ENCODE assay signal across 16 cellular contexts in the genomic region with DNA sequence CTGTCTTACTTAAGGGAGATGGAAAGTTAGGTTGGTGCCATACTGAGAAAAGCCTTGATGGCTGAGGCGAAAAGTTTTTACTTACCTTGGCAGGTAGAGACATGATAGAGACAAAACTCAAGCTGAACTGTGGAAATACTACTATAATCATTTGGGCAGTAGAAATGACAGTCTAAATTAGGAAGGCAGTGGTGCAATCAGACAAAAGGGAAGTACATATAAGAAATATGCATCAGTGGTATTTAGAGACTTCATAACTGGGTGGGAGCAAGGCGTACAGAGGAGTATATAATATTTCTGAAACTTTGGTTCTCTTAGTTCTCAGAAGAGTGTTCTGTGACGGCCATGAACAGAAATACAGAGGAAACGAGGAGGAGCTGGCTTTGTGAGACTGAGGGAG. TPM values are rescaled to one million over a fixed set of nuclear protein-coding genes. Genes with fewer than 3 reads are reported as not detected.
DNase-seq lines count a peak whose midpoint lies in the region; ATAC-seq and TF ChIP-seq lines count a peak whose summit lies in the region.
"Had no signal": no experiment of that assay in that cellular context is flagged by ENCODE, and none has a peak within 500 bp of the region (broad histone marks: within the 10 kb centered on the region; RNA-seq: fewer than 3 reads in every experiment).

No MANE protein-coding gene starts in this region.

- peaks cover 39% of the 10 kb centered on the region for H3K4me1 Mint-ChIP-seq in activated CD8-positive, alpha-beta T cell treated with anti-CD3 and anti-CD28 coated beads, Interleukin-2, amount 10 ng/mL, durations not matched to agents 7 days and 5 days (ENCODE audit: low read depth)
- H3K4me1 Mint-ChIP-seq in neural crest cell, result peaks cover 24% of the 10 kb centered on the region

- POLR2A ChIA-PET in activated CD8-positive, alpha-beta T cell treated with anti-CD3 and anti-CD28 coated beads, Interleukin-2, amount 10 ng/mL, durations not matched to agents 7 days and 5 days (lab: Charles Lee), result interaction anchor here (4.4 kb wide), 1 partner anchor 70 kb away, joined by 61 read pairs; the partner anchor contains the start of gene TOR1AIP1

- peaks cover 9% of the 10 kb centered on the region; the same call in 1 of the 2 replicates for H3K36me3 ChIP-seq in DOHH2 (ENCODE audit: control insufficient read depth, low read length)

- H3K4me3 ChIP-seq in DOHH2 (ENCODE audit: low read length), result peak overlapping the region; percentile 57
- H3K4me3 ChIP-seq: hepatocyte had no signal

- H3K9me3 ChIP-seq in DOHH2 (ENCODE audit: control insufficient read depth, insufficient read depth, low read length), result no peaks in the 10 kb centered on the region

- CTCF ChIA-PET in activated CD8-positive, alpha-beta T cell treated with anti-CD3 and anti-CD28 coated beads, Interleukin-2, amount 10 ng/mL, durations not matched to agents 7 days and 5 days (lab: Charles Lee), result interaction anchor here (1.2 to 2.6 kb wide), 3 partner anchors 83 to 138 kb away, joined by 3 to 10 read pairs (median 5); no protein-coding TSS in a partner anchor

- no peaks in the 10 kb centered on the region for H3K36me3 Mint-ChIP-seq in activated CD8-positive, alpha-beta T cell treated with anti-CD3 and anti-CD28 coated beads, Interleukin-2, amount 10 ng/mL, durations not matched to agents 7 days and 5 days (ENCODE audit: low read depth)
- H3K36me3 Mint-ChIP-seq in neural crest cell (ENCODE audit: low read depth), result no peaks in the 10 kb centered on the region

- H3K4me3 Mint-ChIP-seq in activated CD8-positive, alpha-beta T cell treated with anti-CD3 and anti-CD28 coated beads, Interleukin-2, amount 10 ng/mL, durations not matched to agents 7 days and 5 days, result no peak overlapping the region
- H3K4me3 Mint-ChIP-seq in neural crest cell, result peak overlapping the region; percentile 47

- ATAC-seq in activated CD8-positive, alpha-beta T cell treated with anti-CD3 and anti-CD28 coated beads, Interleukin-2, amount 10 ng/mL, durations not matched to agents 7 days and 5 days, result no peak
- ATAC-seq in HG02840 (IDR thresholded peaks at IDR 0.05; ENCODE audit: low FRiP score, unreplicated experiment), result no peak
- ATAC-seq in HG03432 (IDR thresholded peaks at IDR 0.05; ENCODE audit: unreplicated experiment), result no peak
- ATAC-seq: left ventricle myocardium superior had no signal

- H3F3A ChIP-seq in DOHH2 (ENCODE audit: control insufficient read depth, insufficient read depth), result peaks cover 8% of the 10 kb centered on the region

- H3K4me1 ChIP-seq in DOHH2 (ENCODE audit: control insufficient read depth, low read length), result peaks cover 53% of the 10 kb centered on the region

- H3K27me3 Mint-ChIP-seq in activated CD8-positive, alpha-beta T cell treated with anti-CD3 and anti-CD28 coated beads, Interleukin-2, amount 10 ng/mL, durations not matched to agents 7 days and 5 days (ENCODE audit: low read depth), result no peaks in the 10 kb centered on the region
- H3K27me3 Mint-ChIP-seq in neural crest cell (ENCODE audit: low read depth), result no peaks in the 10 kb centered on the region

- H4K20me1 ChIP-seq in DOHH2 (ENCODE audit: control insufficient read depth, insufficient read depth, low read depth, low read length), result peaks cover 11% of the 10 kb centered on the region; the same call in 1 of the 2 replicates

- peak overlapping the region; percentile 98 for H3K27ac Mint-ChIP-seq in activated CD8-positive, alpha-beta T cell treated with anti-CD3 and anti-CD28 coated beads, Interleukin-2, amount 10 ng/mL, durations not matched to agents 7 days and 5 days
- no peak overlapping the region for H3K27ac Mint-ChIP-seq in neural crest cell (ENCODE audit: unreplicated experiment)

- TF ChIP-seq CTCF in DOHH2 (IDR thresholded peaks at IDR 0.05; ENCODE audit: low read depth, low read length, poor library complexity, severe bottlenecking) (no peak), neural crest cell (conservative IDR thresholded peaks at IDR 0.05) (no peak)

- peaks cover 30% of the 10 kb centered on the region for H3K79me2 ChIP-seq in DOHH2 (ENCODE audit: control insufficient read depth, low read length)

- no peaks in the 10 kb centered on the region for H3K9me3 Mint-ChIP-seq in activated CD8-positive, alpha-beta T cell treated with anti-CD3 and anti-CD28 coated beads, Interleukin-2, amount 10 ng/mL, durations not matched to agents 7 days and 5 days (ENCODE audit: insufficient read depth)
- no peaks in the 10 kb centered on the region for H3K9me3 Mint-ChIP-seq in neural crest cell

- H3K27me3 ChIP-seq in DOHH2 (ENCODE audit: control insufficient read depth, low read length), result no peaks in the 10 kb centered on the region
- H3K27me3 ChIP-seq: hepatocyte had no signal

- peak; percentile 81 for DNase-seq in MV-4-11 (lab: John Stamatoyannopoulos, UW)
- DNase-seq in activated CD8-positive, alpha-beta T cell treated with anti-CD3 and anti-CD28 coated beads, Interleukin-2, amount 10 ng/mL, durations not matched to agents 7 days and 5 days, result no peak
- DNase-seq in neural crest cell (ENCODE audit: low read depth, low spot score), result no peak
- DNase-seq in central memory CD4-positive, alpha-beta T cell, result no peak
- DNase-seq: activated naive CD4-positive, alpha-beta T cell treated with anti-CD3 and anti-CD28 coated beads, Interleukin-2, amount 50 U/mL, for 16 hours; Calu3; left ventricle myocardium superior; NCI-H1694 treated with DMSO at 0.1 percent for 48 hours; NCI-H526; nucleus accumbens; Right ventricle myocardium superior; substantia nigra had no signal

- peak overlapping the region; percentile 78 for H3K27ac ChIP-seq in DOHH2 (ENCODE audit: low read depth, low read length)
- H3K27ac ChIP-seq: hepatocyte had no signal

- H3K4me2 ChIP-seq in DOHH2 (ENCODE audit: low read length), result peak overlapping the region; percentile 69
- H3K4me2 ChIP-seq: hepatocyte had no signal

- H3K9me2 ChIP-seq in DOHH2 (replicated peaks; ENCODE audit: control insufficient read depth, low read length), result no peaks in the 10 kb centered on the region

RNA-seq across cellular contexts. Expression of gene CEP350, which starts 2.4 kb away (rescaled TPM):
- total RNA-seq in activated CD8-positive, alpha-beta T cell treated with anti-CD3 and anti-CD28 coated beads, Interleukin-2, amount 10 ng/mL, durations not matched to agents 7 days and 5 days, result 10 to 100 TPM; 59.3 to 65.1 TPM
- 44.8 and 50.1 TPM in 2 replicates for total RNA-seq in neural crest cell
